ENCODE assay signal across 15 cellular contexts in genomic region chr16:87580855-87581261, GRCh38. TPM values are rescaled to one million over a fixed set of nuclear protein-coding genes. Genes with fewer than 3 reads are reported as not detected.
DNase-seq lines count a peak whose midpoint lies in the region; ATAC-seq, FAIRE-seq and TF ChIP-seq lines count a peak whose summit lies in the region.
"Had no signal": no experiment of that assay in that cellular context is flagged by ENCODE, and none has a peak within 500 bp of the region (broad histone marks: within the 10 kb centered on the region; RNA-seq: fewer than 3 reads in every experiment).

No MANE protein-coding gene starts in this region.

- no peak overlapping the region for H3K23ac ChIP-seq in trophoblast cell (ENCODE audit: low read length)

- DNase-seq in activated CD8-positive, alpha-beta T cell treated with anti-CD3 and anti-CD28 coated beads for 36 hours: peak; percentile 61
- DNase-seq in activated CD8-positive, alpha-beta T cell treated with anti-CD3 and anti-CD28 coated beads, Interleukin-2, amount 10 ng/mL, durations not matched to agents 7 days and 5 days: no peak
- DNase-seq in HFFc6: peak; percentile 71
- DNase-seq in astrocyte (ENCODE audit: low read depth): peak; percentile 89
- no peak for DNase-seq in trophoblast cell
- DNase-seq in NCI-H1417 (lab: John Stamatoyannopoulos, UW): no peak
- DNase-seq in ureter (ENCODE audit: low spot score): no peak
- no peak for DNase-seq in NCI-H2196 treated with DMSO at 0.1 percent for 48 hours (lab: John Stamatoyannopoulos, UW; ENCODE audit: unreplicated experiment)
- DNase-seq: activated CD8-positive, alpha-beta memory T cell treated with anti-CD3 and anti-CD28 coated beads, Interleukin-2, amount 50 U/mL, for 4 hours; AML-193; body of pancreas; HCEC 1CT; NCI-H1436; NK-92 treated with Interleukin-12 subunit alpha and Interleukin-12 subunit beta, amount 100 ng/mL, for 24 hours had no signal

- H2BK12ac ChIP-seq in trophoblast cell (ENCODE audit: low read length): peak overlapping the region; percentile 0

- H3K4me1 ChIP-seq in astrocyte (ENCODE audit: insufficient read depth, low read length) (peaks cover 34% of the 10 kb centered on the region), trophoblast cell (ENCODE audit: control insufficient read depth in 1 of 2, insufficient read depth in 2 of 2, low read length in 2 of 2) (peaks cover 15% of the 10 kb centered on the region in 2 experiments)

- H3K9me3 ChIP-seq in astrocyte (ENCODE audit: insufficient read depth, low read depth, low read length) (no peaks in the 10 kb centered on the region), trophoblast cell (ENCODE audit: insufficient read depth, low read depth, low read length) (peaks cover 7% of the 10 kb centered on the region)
- H3K9me3 ChIP-seq: body of pancreas had no signal

- no peak overlapping the region for H2BK5ac ChIP-seq in trophoblast cell (ENCODE audit: low read depth, low read length, poor library complexity)

- no peak overlapping the region for H2AFZ ChIP-seq in astrocyte (ENCODE audit: low read depth, low read length)
- no peak overlapping the region for H2AFZ ChIP-seq in trophoblast cell (ENCODE audit: insufficient read depth, low read length, poor library complexity)

- H3K4me2 ChIP-seq in astrocyte (ENCODE audit: low read length): no peak overlapping the region
- H3K4me2 ChIP-seq in trophoblast cell (ENCODE audit: low read length): no peak overlapping the region

- peak; percentile 62 for ATAC-seq in activated CD8-positive, alpha-beta T cell treated with anti-CD3 and anti-CD28 coated beads for 36 hours
- no peak for ATAC-seq in activated CD8-positive, alpha-beta T cell treated with anti-CD3 and anti-CD28 coated beads, Interleukin-2, amount 10 ng/mL, durations not matched to agents 7 days and 5 days
- ATAC-seq: body of pancreas had no signal

- no peaks in the 10 kb centered on the region for H4K20me1 ChIP-seq in astrocyte (ENCODE audit: insufficient read depth, low read length)

- no peak overlapping the region for H3K18ac ChIP-seq in trophoblast cell (ENCODE audit: low read length)

- peaks cover 2% of the 10 kb centered on the region for H3K4me1 Mint-ChIP-seq in activated CD8-positive, alpha-beta T cell treated with anti-CD3 and anti-CD28 coated beads for 36 hours (ENCODE audit: low read depth)
- H3K4me1 Mint-ChIP-seq in activated CD8-positive, alpha-beta T cell treated with anti-CD3 and anti-CD28 coated beads, Interleukin-2, amount 10 ng/mL, durations not matched to agents 7 days and 5 days (ENCODE audit: low read depth): no peaks in the 10 kb centered on the region
- H3K4me1 Mint-ChIP-seq in HFFc6 (ENCODE audit: low read depth) (peaks cover 45% of the 10 kb centered on the region), astrocyte (ENCODE audit: low read depth, unreplicated experiment) (peaks cover 36% of the 10 kb centered on the region)

- H3K27me3 ChIP-seq in astrocyte (ENCODE audit: insufficient read depth, low read length) (no peaks in the 10 kb centered on the region), trophoblast cell (ENCODE audit: insufficient read depth, low read length) (no peaks in the 10 kb centered on the region)

- peaks cover 24% of the 10 kb centered on the region for H3K27me3 Mint-ChIP-seq in activated CD8-positive, alpha-beta T cell treated with anti-CD3 and anti-CD28 coated beads for 36 hours
- H3K27me3 Mint-ChIP-seq in activated CD8-positive, alpha-beta T cell treated with anti-CD3 and anti-CD28 coated beads, Interleukin-2, amount 10 ng/mL, durations not matched to agents 7 days and 5 days (ENCODE audit: low read depth): peaks cover 13% of the 10 kb centered on the region
- H3K27me3 Mint-ChIP-seq in HFFc6 (ENCODE audit: insufficient read depth) (peaks cover 4% of the 10 kb centered on the region), astrocyte (ENCODE audit: low read depth, unreplicated experiment) (peaks cover 1% of the 10 kb centered on the region)

- H3K79me2 ChIP-seq in astrocyte (ENCODE audit: insufficient read depth, low read length) (no peaks in the 10 kb centered on the region), trophoblast cell (ENCODE audit: control insufficient read depth, insufficient read depth, low read length, poor library complexity) (no peaks in the 10 kb centered on the region)

- no peak overlapping the region for H3K4ac ChIP-seq in trophoblast cell (ENCODE audit: low read depth, low read length)

- no peak overlapping the region for H3K4me3 ChIP-seq in astrocyte (ENCODE audit: insufficient read depth, low read depth, low read length)
- no peak overlapping the region for H3K4me3 ChIP-seq in trophoblast cell (ENCODE audit: low read depth, low read length)
- H3K4me3 ChIP-seq: body of pancreas had no signal

- H2BK120ac ChIP-seq in trophoblast cell (ENCODE audit: insufficient read depth, low read length, poor library complexity): no peak overlapping the region

- no peak overlapping the region for H3K27ac Mint-ChIP-seq in activated CD8-positive, alpha-beta T cell treated with anti-CD3 and anti-CD28 coated beads for 36 hours
- no peak overlapping the region for H3K27ac Mint-ChIP-seq in activated CD8-positive, alpha-beta T cell treated with anti-CD3 and anti-CD28 coated beads, Interleukin-2, amount 10 ng/mL, durations not matched to agents 7 days and 5 days
- H3K27ac Mint-ChIP-seq in HFFc6: peak overlapping the region; percentile 94
- peak overlapping the region; percentile 96 for H3K27ac Mint-ChIP-seq in astrocyte (ENCODE audit: unreplicated experiment)

- H3K14ac ChIP-seq in trophoblast cell (ENCODE audit: low read length): no peak overlapping the region

- POLR2A ChIA-PET in activated CD8-positive, alpha-beta T cell treated with anti-CD3 and anti-CD28 coated beads for 36 hours (lab: Charles Lee): no interaction called here
- POLR2A ChIA-PET in activated CD8-positive, alpha-beta T cell treated with anti-CD3 and anti-CD28 coated beads, Interleukin-2, amount 10 ng/mL, durations not matched to agents 7 days and 5 days (lab: Charles Lee): no interaction called here

- H3K4me3 Mint-ChIP-seq in activated CD8-positive, alpha-beta T cell treated with anti-CD3 and anti-CD28 coated beads for 36 hours: no peak overlapping the region
- H3K4me3 Mint-ChIP-seq in activated CD8-positive, alpha-beta T cell treated with anti-CD3 and anti-CD28 coated beads, Interleukin-2, amount 10 ng/mL, durations not matched to agents 7 days and 5 days: no peak overlapping the region
- peak overlapping the region; percentile 30; the same call in 1 of the 2 replicates for H3K4me3 Mint-ChIP-seq in HFFc6
- H3K4me3 Mint-ChIP-seq in astrocyte (ENCODE audit: unreplicated experiment): no peak overlapping the region

- H3K36me3 ChIP-seq in astrocyte (ENCODE audit: insufficient read depth, low read length): no peaks in the 10 kb centered on the region
- H3K36me3 ChIP-seq in trophoblast cell (ENCODE audit: control insufficient read depth in 1 of 2, insufficient read depth in 2 of 2, low read length in 2 of 2): no peaks in the 10 kb centered on the region

- H3K9ac ChIP-seq in astrocyte (ENCODE audit: low read length) (no peak overlapping the region), trophoblast cell (ENCODE audit: low read length) (no peak overlapping the region)

- CTCF ChIA-PET in activated CD8-positive, alpha-beta T cell treated with anti-CD3 and anti-CD28 coated beads for 36 hours (lab: Charles Lee): no interaction called here
- CTCF ChIA-PET in activated CD8-positive, alpha-beta T cell treated with anti-CD3 and anti-CD28 coated beads, Interleukin-2, amount 10 ng/mL, durations not matched to agents 7 days and 5 days (lab: Charles Lee): no interaction called here

- whole genome bisulfite sequencing in trophoblast cell (ENCODE audit: extremely low coverage, insufficient coverage, insufficient read length): no CpG with 5 or more reads among the region's 4 CpGs

- FAIRE-seq in astrocyte (lab: Jason Lieb, UNC): peak; percentile 39

- H2AK5ac ChIP-seq in trophoblast cell (ENCODE audit: low read length): no peak overlapping the region

- H4K91ac ChIP-seq in trophoblast cell (ENCODE audit: low read depth, low read length): no peak overlapping the region

- intact Hi-C loops in activated CD8-positive, alpha-beta T cell treated with anti-CD3 and anti-CD28 coated beads for 36 hours (cut with micrococcal nuclease): loop anchor here (10.0 kb wide), 1 partner anchor 54 kb away; no protein-coding TSS in a partner anchor

- no peaks in the 10 kb centered on the region for H3K9me3 Mint-ChIP-seq in activated CD8-positive, alpha-beta T cell treated with anti-CD3 and anti-CD28 coated beads for 36 hours
- no peaks in the 10 kb centered on the region for H3K9me3 Mint-ChIP-seq in activated CD8-positive, alpha-beta T cell treated with anti-CD3 and anti-CD28 coated beads, Interleukin-2, amount 10 ng/mL, durations not matched to agents 7 days and 5 days (ENCODE audit: insufficient read depth)
- H3K9me3 Mint-ChIP-seq in HFFc6 (no peaks in the 10 kb centered on the region), astrocyte (ENCODE audit: unreplicated experiment) (peaks cover 8% of the 10 kb centered on the region)

- no peak overlapping the region for H4K8ac ChIP-seq in trophoblast cell (ENCODE audit: low read depth, low read length)

- H3K27ac ChIP-seq in astrocyte (ENCODE audit: low read depth, low read length) (peak overlapping the region; percentile 97), trophoblast cell (ENCODE audit: low read depth, low read length) (no peak overlapping the region)

- no peak overlapping the region for H4K12ac ChIP-seq in trophoblast cell (ENCODE audit: low read depth, low read length)

- H3K79me1 ChIP-seq in trophoblast cell (ENCODE audit: low read length): peaks cover 8% of the 10 kb centered on the region

- no peak for TF ChIP-seq CTCF in activated CD8-positive, alpha-beta T cell treated with anti-CD3 and anti-CD28 coated beads for 36 hours (IDR thresholded peaks at IDR 0.05)
- TF ChIP-seq CTCF in HFFc6 (IDR thresholded peaks at IDR 0.05) (peak; percentile 43; the same call in 1 of the 2 replicates), astrocyte (IDR thresholded peaks at IDR 0.05; ENCODE audit: insufficient read depth, low read depth, low read length) (peak; percentile 6)

- H3K36me3 Mint-ChIP-seq in activated CD8-positive, alpha-beta T cell treated with anti-CD3 and anti-CD28 coated beads for 36 hours (ENCODE audit: low read depth): no peaks in the 10 kb centered on the region
- H3K36me3 Mint-ChIP-seq in activated CD8-positive, alpha-beta T cell treated with anti-CD3 and anti-CD28 coated beads, Interleukin-2, amount 10 ng/mL, durations not matched to agents 7 days and 5 days (ENCODE audit: low read depth): no peaks in the 10 kb centered on the region
- no peaks in the 10 kb centered on the region for H3K36me3 Mint-ChIP-seq in HFFc6 (ENCODE audit: low read depth)
- no peaks in the 10 kb centered on the region for H3K36me3 Mint-ChIP-seq in astrocyte (ENCODE audit: low read depth, unreplicated experiment)

RNA-seq across cellular contexts. Expression of gene JPH3, which starts 21.4 kb away (rescaled TPM):
- total RNA-seq in activated CD8-positive, alpha-beta T cell treated with anti-CD3 and anti-CD28 coated beads for 36 hours: under 1 TPM; 0.07 to 0.09 TPM
- total RNA-seq in activated CD8-positive, alpha-beta T cell treated with anti-CD3 and anti-CD28 coated beads, Interleukin-2, amount 10 ng/mL, durations not matched to agents 7 days and 5 days: not detected
- total RNA-seq in HFFc6 (2021; fragmentation: NEBNext Ultra II Directional; extraction: Animal tissue kit (Norgen Biotek cat#: 25700)): not detected
- total RNA-seq in astrocyte (8.6 and 9.3 TPM in 2 replicates), ureter (0.91 TPM)
- polyA plus RNA-seq in trophoblast cell (2013): 5.7 and 6.2 TPM in 2 replicates
- total RNA-seq: body of pancreas, skeletal muscle tissue had no signal

Comparison
In these comparisons a context has a peak if more than half of its experiments do, and no peak if none do; other contexts are left out.
1. DNase-seq: peak in activated CD8-positive, alpha-beta T cell treated with anti-CD3 and anti-CD28 coated beads for 36 hours (single experiment), HFFc6 (single experiment) and astrocyte (single experiment); none in activated CD8-positive, alpha-beta T cell treated with anti-CD3 and anti-CD28 coated beads, Interleukin-2, amount 10 ng/mL, durations not matched to agents 7 days and 5 days (single experiment), trophoblast cell (0 of 2), NCI-H1417 (0 of 3), ureter (single experiment) and NCI-H2196 treated with DMSO at 0.1 percent for 48 hours (single experiment).
2. H3K27ac Mint-ChIP-seq: peak in HFFc6 (single experiment) and astrocyte (single experiment); none in activated CD8-positive, alpha-beta T cell treated with anti-CD3 and anti-CD28 coated beads for 36 hours (single experiment) and activated CD8-positive, alpha-beta T cell treated with anti-CD3 and anti-CD28 coated beads, Interleukin-2, amount 10 ng/mL, durations not matched to agents 7 days and 5 days (single experiment).